Comparison of ENCODE assay signal across 8 cellular contexts in genomic region chr3:9932843-9933560, GRCh38. TPM values are rescaled to one million over a fixed set of nuclear protein-coding genes. Genes with fewer than 3 reads are reported as not detected.
A peak's percentile ranks its signal among the peaks of the same experiment; 100 is the strongest.
DNase-seq lines count a peak whose midpoint lies in the region; ATAC-seq, FAIRE-seq and TF ChIP-seq lines count a peak whose summit lies in the region.

No MANE protein-coding gene starts in this region.

- TF ChIP-seq CTCF in A549 (IDR thresholded peaks at IDR 0.05), result peak; percentile 78
- TF ChIP-seq CTCF in WI38 (IDR thresholded peaks at IDR 0.05; ENCODE audit: low read depth, low read length), result peak; percentile 72

- POLR2A ChIA-PET in A549 (lab: Yijun Ruan, JAX), result interaction anchor here (0.7 to 2.6 kb wide), 17 partner anchors 8 to 140 kb away, joined by 3 to 53 read pairs (median 6); partner anchors contain the start of genes ARPC4, JAGN1, PRRT3 and RPUSD3

- TF ChIP-seq RAD21 in A549 (conservative IDR thresholded peaks at IDR 0.05 in 1 of 2, IDR thresholded peaks at IDR 0.05 in 1 of 2), result peak; percentile 59 to 67; a peak in 4 of 5 replicates

- H3K27ac ChIP-seq in A549, result peak overlapping the region; percentile 85 to 93
- peak overlapping the region; percentile 87 for H3K27ac ChIP-seq in caudate nucleus (ENCODE audit: low read depth, low read length)

- no peak for FAIRE-seq in A549 (lab: Jason Lieb, UNC)
- FAIRE-seq in GM18507 (lab: Jason Lieb, UNC), result peak; percentile 85

- TF ChIP-seq POLR2A in A549 (IDR thresholded peaks at IDR 0.05; ENCODE audit: low read length), result 0 out of 2 replicates have a peak, but pooled peaks have one; percentile 27

- under 1% methylated on average over 29 of the region's 77 CpGs for WGBS in A549 (ENCODE audit: missing lambda C conversion rate)

- peak overlapping the region; percentile 73 for H3K4me3 ChIP-seq in A549
- peak overlapping the region; percentile 76 for H3K4me3 ChIP-seq in WI38 (ENCODE audit: low read depth, low read length)

- ATAC-seq in A549 (peak; percentile 77 to 89), HG02943 (IDR thresholded peaks at IDR 0.05; ENCODE audit: low read depth, unreplicated experiment) (peak; percentile 57)

- CTCF ChIA-PET in A549 (lab: Yijun Ruan, JAX), result interaction anchor here (0.6 to 8.6 kb wide), 46 partner anchors 10 to 528 kb away, joined by 3 to 146 read pairs (median 5); partner anchors contain the start of genes ARPC4, CIDEC, FANCD2 and IL17RC

- peak overlapping the region; percentile 96 for H3K4me2 ChIP-seq in A549

- H3K4me1 ChIP-seq in A549, result peaks cover 17% of the 10 kb centered on the region

- H3K9me3 ChIP-seq in A549, result 0 out of 3 replicates have a peak, but pooled peaks cover 5% of the 10 kb centered on the region

- DNase-seq in A549 (ENCODE audit: low read depth in 1 of 2, low spot score in 1 of 2) (peak; percentile 74 to 76), GM18507 (ENCODE audit: extremely low spot score, insufficient read length, low read depth) (peak; percentile 74), NCI-H2107 treated with DMSO at 0.1 percent for 48 hours (lab: John Stamatoyannopoulos, UW; ENCODE audit: unreplicated experiment) (peak; percentile 40), caudate nucleus (lab: John Stamatoyannopoulos, UW) (peak in 51 of 61 donors; percentile 29 to 89 (median 61)), kidney glomerular epithelial cell (lab: John Stamatoyannopoulos, UW) (peak; percentile 79)
- peak; percentile 82 to 89 for DNase-seq in stimulated activated CD4-positive, alpha-beta T cell treated with anti-CD3 and anti-CD28 coated beads, Interleukin-15, amount 100 ng/mL, for 48 hours (ENCODE audit: low read depth in 2 of 2)

- no peak for TF ChIP-seq EP300 in A549 (IDR thresholded peaks at IDR 0.05)

TF ChIP-seq in A549, 52 proteins besides CTCF, POLR2A, EP300 and RAD21 (continues in another document):
- TF ChIP-seq EHMT2 (IDR thresholded peaks at IDR 0.05; ENCODE audit: low read depth), result no peak
- TF ChIP-seq NPAS2 (CRISPR knock-in tag; IDR thresholded peaks at IDR 0.05; ENCODE audit: borderline replicate concordance), result peak; percentile 30; the same call in 1 of the 2 replicates
- TF ChIP-seq GATA3 (IDR thresholded peaks at IDR 0.05; ENCODE audit: borderline replicate concordance), result peak; percentile 9; the same call in 1 of the 2 replicates
- TF ChIP-seq E2F6 (IDR thresholded peaks at IDR 0.05; ENCODE audit: borderline replicate concordance, low read depth), result peak; percentile 92
- TF ChIP-seq MAX (IDR thresholded peaks at IDR 0.05), result peak; percentile 75
- TF ChIP-seq ELK1 (IDR thresholded peaks at IDR 0.05; ENCODE audit: low read depth, low read length), result no peak
- TF ChIP-seq RNF2 (IDR thresholded peaks at IDR 0.05; ENCODE audit: borderline replicate concordance, low read depth), result peak; percentile 91; the same call in 1 of the 2 replicates
- TF ChIP-seq PHF8 (IDR thresholded peaks at IDR 0.05; ENCODE audit: borderline replicate concordance, low read depth), result peak; percentile 48; the same call in 1 of the 2 replicates
- no peak for TF ChIP-seq KDM1A (IDR thresholded peaks at IDR 0.05; ENCODE audit: low read depth)
- no peak for TF ChIP-seq USF2 (IDR thresholded peaks at IDR 0.05)
- no peak for TF ChIP-seq HES2 (IDR thresholded peaks at IDR 0.05)
- TF ChIP-seq REST (IDR thresholded peaks at IDR 0.05), result peak; percentile 27; the same call in 1 of the 2 replicates

RNA-seq across cellular contexts. Expression of gene CRELD1, which starts 0.6 kb away (rescaled TPM):
- polyA plus RNA-seq in A549 (2011; rRNA removed), result 13.1 and 13.9 TPM in 2 replicates
- polyA plus RNA-seq in A549 (2012; cell fraction: cytosol; rRNA removed), result 14.6 and 14.9 TPM in 2 replicates
- polyA plus RNA-seq in A549 (2012; cell fraction: nucleus; rRNA removed), result 25.3 and 26.0 TPM in 2 replicates
- 9.8 to 13.6 TPM (median 11.1 TPM) in 3 replicates for polyA plus RNA-seq in A549 (2017; fragmentation: RNase III; extraction: RNeasy Plus Mini Kit Qiagen cat#74134 plus additional on column Dnase treatment)
- 6.2 and 9.1 TPM in 2 replicates for polyA minus RNA-seq in A549 (2011; rRNA and poly(A)+ RNA removed)

RNA-seq across cellular contexts. Expression of gene IL17RC, which starts 16.1 kb away (rescaled TPM):
- polyA plus RNA-seq in A549 (2011; rRNA removed) (7.7 and 12.2 TPM in 2 replicates), A549 (2017; fragmentation: RNase III; extraction: RNeasy Plus Mini Kit Qiagen cat#74134 plus additional on column Dnase treatment) (9.1 to 9.8 TPM (median 9.4 TPM) in 3 replicates)
- 12.1 and 17.1 TPM in 2 replicates for polyA plus RNA-seq in A549 (2012; cell fraction: cytosol; rRNA removed)
- 34.0 and 43.5 TPM in 2 replicates for polyA plus RNA-seq in A549 (2012; cell fraction: nucleus; rRNA removed)
- 16.6 and 23.1 TPM in 2 replicates for polyA minus RNA-seq in A549 (2011; rRNA and poly(A)+ RNA removed)

RNA-seq across cellular contexts. Expression of gene PRRT3, which starts 19.2 kb away (rescaled TPM):
- polyA plus RNA-seq in A549 (2011; rRNA removed) (0.50 and 0.53 TPM in 2 replicates), A549 (2017; fragmentation: RNase III; extraction: RNeasy Plus Mini Kit Qiagen cat#74134 plus additional on column Dnase treatment) (1.1 to 1.3 TPM (median 1.1 TPM) in 3 replicates)
- polyA plus RNA-seq in A549 (2012; cell fraction: cytosol; rRNA removed), result 1.1 and 1.4 TPM in 2 replicates
- 1.6 and 2.1 TPM in 2 replicates for polyA plus RNA-seq in A549 (2012; cell fraction: nucleus; rRNA removed)
- polyA minus RNA-seq in A549 (2011; rRNA and poly(A)+ RNA removed), result 1.3 and 1.8 TPM in 2 replicates

RNA-seq across cellular contexts. Expression of gene IL17RE, which starts 30.4 kb away (rescaled TPM):
- polyA plus RNA-seq in A549 (2011; rRNA removed) (0.53 and 0.60 TPM in 2 replicates), A549 (2017; fragmentation: RNase III; extraction: RNeasy Plus Mini Kit Qiagen cat#74134 plus additional on column Dnase treatment) (0.44 to 0.67 TPM (median 0.47 TPM) in 3 replicates)
- 0.65 and 0.79 TPM in 2 replicates for polyA plus RNA-seq in A549 (2012; cell fraction: cytosol; rRNA removed)
- 3.4 and 3.7 TPM in 2 replicates for polyA plus RNA-seq in A549 (2012; cell fraction: nucleus; rRNA removed)
- polyA minus RNA-seq in A549 (2011; rRNA and poly(A)+ RNA removed), result 0.92 and 1.3 TPM in 2 replicates

RNA-seq across cellular contexts. Expression of gene JAGN1, which starts 42.6 kb away (rescaled TPM):
- 63.2 and 79.3 TPM in 2 replicates for polyA plus RNA-seq in A549 (2011; rRNA removed)
- polyA plus RNA-seq in A549 (2012; cell fraction: cytosol; rRNA removed), result 54.9 and 75.5 TPM in 2 replicates
- polyA plus RNA-seq in A549 (2012; cell fraction: nucleus; rRNA removed), result 28.0 and 40.6 TPM in 2 replicates
- 48.6 to 53.7 TPM (median 49.6 TPM) in 3 replicates for polyA plus RNA-seq in A549 (2017; fragmentation: RNase III; extraction: RNeasy Plus Mini Kit Qiagen cat#74134 plus additional on column Dnase treatment)
- polyA minus RNA-seq in A549 (2011; rRNA and poly(A)+ RNA removed), result 51.1 and 62.9 TPM in 2 replicates

Comparison
In these comparisons a context has a peak if more than half of its experiments do, and no peak if none do; other contexts are left out.
1. Peak in every context shown above with its lines: DNase-seq, ATAC-seq, H3K4me3 ChIP-seq and H3K27ac ChIP-seq.